2 cellular contexts compared by ENCODE assay signal in the genomic region with DNA sequence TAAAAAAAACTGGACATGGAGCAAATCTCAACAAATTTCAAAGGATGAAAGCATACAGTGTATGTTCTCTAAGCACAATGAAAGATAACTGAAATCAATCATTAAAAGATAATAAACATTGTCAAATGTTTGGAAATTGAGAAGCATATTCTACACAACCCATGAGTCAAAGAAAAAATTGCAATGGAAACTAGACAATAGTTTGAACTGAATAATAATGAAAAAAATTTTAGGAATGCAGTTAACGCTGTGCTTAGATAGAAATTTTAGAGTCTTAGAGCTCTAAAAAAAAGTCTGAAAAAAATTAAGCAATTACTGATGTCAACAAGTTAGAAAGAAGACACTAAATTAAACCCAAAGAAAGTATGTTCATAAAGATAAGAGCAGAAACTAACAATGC.
TF ChIP-seq lines count a peak whose summit lies in the region.

No MANE protein-coding gene starts in this region.

TF ChIP-seq in A549, 52 proteins besides CTCF, POLR2A, EP300 and RAD21 (continued from another document):
- TF ChIP-seq, protein P1, sequence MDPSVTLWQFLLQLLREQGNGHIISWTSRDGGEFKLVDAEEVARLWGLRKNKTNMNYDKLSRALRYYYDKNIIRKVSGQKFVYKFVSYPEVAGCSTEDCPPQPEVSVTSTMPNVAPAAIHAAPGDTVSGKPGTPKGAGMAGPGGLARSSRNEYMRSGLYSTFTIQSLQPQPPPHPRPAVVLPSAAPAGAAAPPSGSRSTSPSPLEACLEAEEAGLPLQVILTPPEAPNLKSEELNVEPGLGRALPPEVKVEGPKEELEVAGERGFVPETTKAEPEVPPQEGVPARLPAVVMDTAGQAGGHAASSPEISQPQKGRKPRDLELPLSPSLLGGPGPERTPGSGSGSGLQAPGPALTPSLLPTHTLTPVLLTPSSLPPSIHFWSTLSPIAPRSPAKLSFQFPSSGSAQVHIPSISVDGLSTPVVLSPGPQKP (IDR thresholded peaks at IDR 0.05; ENCODE audit: low read depth, low read length): no peak
- TF ChIP-seq SMC3 (IDR thresholded peaks at IDR 0.05) (no peak), FOSL2 (IDR thresholded peaks at IDR 0.05) (no peak), FOSL2 (CRISPR knock-in tag; IDR thresholded peaks at IDR 0.05) (no peak), FOSB (CRISPR knock-in tag; IDR thresholded peaks at IDR 0.05) (no peak), SREBF2 (IDR thresholded peaks at IDR 0.05) (no peak), HES2 (IDR thresholded peaks at IDR 0.05) (no peak), MAFK (IDR thresholded peaks at IDR 0.05; ENCODE audit: partially characterized antibody) (no peak), CBX2 (IDR thresholded peaks at IDR 0.05; ENCODE audit: borderline replicate concordance, low read depth) (no peak), CHD2 (IDR thresholded peaks at IDR 0.05; ENCODE audit: low read length, partially characterized antibody) (no peak), ZNF302 (CRISPR knock-in tag; IDR thresholded peaks at IDR 0.05) (no peak), ESRRA (IDR thresholded peaks at IDR 0.05; ENCODE audit: borderline replicate concordance, low read length) (no peak)
- TF ChIP-seq, protein P2, sequence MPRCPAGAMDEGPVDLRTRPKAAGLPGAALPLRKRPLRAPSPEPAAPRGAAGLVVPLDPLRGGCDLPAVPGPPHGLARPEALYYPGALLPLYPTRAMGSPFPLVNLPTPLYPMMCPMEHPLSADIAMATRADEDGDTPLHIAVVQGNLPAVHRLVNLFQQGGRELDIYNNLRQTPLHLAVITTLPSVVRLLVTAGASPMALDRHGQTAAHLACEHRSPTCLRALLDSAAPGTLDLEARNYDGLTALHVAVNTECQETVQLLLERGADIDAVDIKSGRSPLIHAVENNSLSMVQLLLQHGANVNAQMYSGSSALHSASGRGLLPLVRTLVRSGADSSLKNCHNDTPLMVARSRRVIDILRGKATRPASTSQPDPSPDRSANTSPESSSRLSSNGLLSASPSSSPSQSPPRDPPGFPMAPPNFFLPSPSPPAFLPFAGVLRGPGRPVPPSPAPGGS (IDR thresholded peaks at IDR 0.05): no peak
- TF ChIP-seq, protein P3, sequence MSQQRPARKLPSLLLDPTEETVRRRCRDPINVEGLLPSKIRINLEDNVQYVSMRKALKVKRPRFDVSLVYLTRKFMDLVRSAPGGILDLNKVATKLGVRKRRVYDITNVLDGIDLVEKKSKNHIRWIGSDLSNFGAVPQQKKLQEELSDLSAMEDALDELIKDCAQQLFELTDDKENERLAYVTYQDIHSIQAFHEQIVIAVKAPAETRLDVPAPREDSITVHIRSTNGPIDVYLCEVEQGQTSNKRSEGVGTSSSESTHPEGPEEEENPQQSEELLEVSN (IDR thresholded peaks at IDR 0.05; ENCODE audit: borderline replicate concordance, low read depth): no peak

TF ChIP-seq in WTC11, 78 proteins besides CTCF, POLR2A, EP300 and RAD21 (continued from another document):
- TF ChIP-seq KAT7 (CRISPR knock-in tag; IDR thresholded peaks at IDR 0.05; ENCODE audit: borderline replicate concordance): no peak
